20 cellular contexts compared by ENCODE assay signal in genomic region chr13:51557423-51557822, GRCh38. TPM values are rescaled to one million over a fixed set of nuclear protein-coding genes. Genes with fewer than 3 reads are reported as not detected.
DNase-seq lines count a peak whose midpoint lies in the region; ATAC-seq and TF ChIP-seq lines count a peak whose summit lies in the region.
"Had no signal": no experiment of that assay in that cellular context is flagged by ENCODE, and none has a peak within 500 bp of the region (broad histone marks: within the 10 kb centered on the region; RNA-seq: fewer than 3 reads in every experiment).

No MANE protein-coding gene starts in this region.

- no peak for TF ChIP-seq CTCF in MCF 10A (IDR thresholded peaks at IDR 0.05; ENCODE audit: unreplicated experiment)
- no peak for TF ChIP-seq CTCF in breast epithelium (IDR thresholded peaks at IDR 0.05)
- TF ChIP-seq CTCF in foreskin keratinocyte (conservative IDR thresholded peaks at IDR 0.05) = no peak
- TF ChIP-seq CTCF in vagina (IDR thresholded peaks at IDR 0.05) = no peak
- no peak for TF ChIP-seq CTCF in stomach (IDR thresholded peaks at IDR 0.05)

- H3K27me3 ChIP-seq in breast epithelium (no peaks in the 10 kb centered on the region), adipocyte (replicated peaks; ENCODE audit: control insufficient read depth, insufficient read depth, low read length) (no peaks in the 10 kb centered on the region), foreskin keratinocyte (no peaks in the 10 kb centered on the region), vagina (no peaks in the 10 kb centered on the region), stomach (no peaks in the 10 kb centered on the region)
- H3K27me3 ChIP-seq: BLaER1, tibial nerve had no signal

- BruUV-seq in MCF 10A (replicated peaks; lab: Mats Ljungman, UMichigan) = no TSS peak

- H3K9me3 ChIP-seq in breast epithelium = no peaks in the 10 kb centered on the region
- no peaks in the 10 kb centered on the region for H3K9me3 ChIP-seq in adipocyte (ENCODE audit: control insufficient read depth, low read length)
- no peaks in the 10 kb centered on the region for H3K9me3 ChIP-seq in vagina
- no peaks in the 10 kb centered on the region for H3K9me3 ChIP-seq in stomach
- H3K9me3 ChIP-seq: tibial nerve had no signal

- intact Hi-C loops in MCF 10A (cut with micrococcal nuclease) (no loop called here), breast epithelium (cut with DNase I; ENCODE audit: low total_unique reads) (no loop called here), vagina (cut with DNase I) (no loop called here), stomach (cut with DNase I; ENCODE audit: low total_unique reads) (no loop called here)

- peaks cover 39% of the 10 kb centered on the region for H3K4me1 Mint-ChIP-seq in MCF 10A (ENCODE audit: insufficient read depth, unreplicated experiment)

- no peaks in the 10 kb centered on the region for H3K36me3 Mint-ChIP-seq in MCF 10A (ENCODE audit: insufficient read depth, unreplicated experiment)

- H3K27me3 Mint-ChIP-seq in MCF 10A (ENCODE audit: insufficient read depth, unreplicated experiment) = no peaks in the 10 kb centered on the region
- H3K27me3 Mint-ChIP-seq: stimulated activated memory B cell treated with anti-CD40 and anti-IgM and Interleukin-4, amounts not matched to agents 10 μg/mL and 1 μg/mL and 100 μg/mL, for 72 hours had no signal

- TF ChIP-seq POLR2A in breast epithelium (IDR thresholded peaks at IDR 0.05) (no peak), vagina (IDR thresholded peaks at IDR 0.05) (no peak), stomach (IDR thresholded peaks at IDR 0.05) (no peak)

- peak overlapping the region; percentile 53 for H3K4me3 Mint-ChIP-seq in MCF 10A (ENCODE audit: unreplicated experiment)
- H3K4me3 Mint-ChIP-seq: activated T-helper 17 cell treated with anti-CD3 and anti-CD28 coated beads, Interleukin-2, amount 50 U/mL, for 72 hours; GM23338; stimulated activated memory B cell treated with anti-CD40 and anti-IgM and Interleukin-4, amounts not matched to agents 10 μg/mL and 1 μg/mL and 100 μg/mL, for 72 hours had no signal

- H3K4me1 ChIP-seq in breast epithelium (no peaks in the 10 kb centered on the region), adipocyte (ENCODE audit: control insufficient read depth, insufficient read depth, low read length) (peaks cover 12% of the 10 kb centered on the region), foreskin keratinocyte (peaks cover 36% of the 10 kb centered on the region), vagina (peaks cover 24% of the 10 kb centered on the region), stomach (peaks cover 0 to 6% (median 0%) of the 10 kb centered on the region in 4 donors)

- peak overlapping the region; percentile 32 for H3K9ac ChIP-seq in adipocyte (ENCODE audit: low read length)
- H3K9ac ChIP-seq: BLaER1 had no signal

- no peaks in the 10 kb centered on the region for H3K36me3 ChIP-seq in breast epithelium
- no peaks in the 10 kb centered on the region for H3K36me3 ChIP-seq in adipocyte (ENCODE audit: control insufficient read depth, insufficient read depth, low read length, severe bottlenecking)
- no peaks in the 10 kb centered on the region for H3K36me3 ChIP-seq in vagina
- no peaks in the 10 kb centered on the region for H3K36me3 ChIP-seq in stomach
- H3K36me3 ChIP-seq: BLaER1, tibial nerve had no signal

- peak overlapping the region; percentile 69 for H3K27ac Mint-ChIP-seq in MCF 10A (ENCODE audit: low read depth, unreplicated experiment)
- H3K27ac Mint-ChIP-seq: activated T-helper 17 cell treated with anti-CD3 and anti-CD28 coated beads, Interleukin-2, amount 50 U/mL, for 72 hours; GM23338; stimulated activated memory B cell treated with anti-CD40 and anti-IgM and Interleukin-4, amounts not matched to agents 10 μg/mL and 1 μg/mL and 100 μg/mL, for 72 hours had no signal

- H3K9me3 Mint-ChIP-seq in MCF 10A (ENCODE audit: unreplicated experiment) = no peaks in the 10 kb centered on the region
- H3K9me3 Mint-ChIP-seq: activated T-helper 17 cell treated with anti-CD3 and anti-CD28 coated beads, Interleukin-2, amount 50 U/mL, for 72 hours; GM23338 had no signal

- POLR2A ChIA-PET in MCF 10A (lab: Yijun Ruan, JAX) = interaction anchor here (0.5 to 5.7 kb wide), 23 partner anchors 13 to 160 kb away, joined by 3 to 110 read pairs (median 6); partner anchors contain the start of gene INTS6

- no peak overlapping the region for H3K4me3 ChIP-seq in breast epithelium
- peak overlapping the region; percentile 64 for H3K4me3 ChIP-seq in adipocyte (ENCODE audit: low read length)
- H3K4me3 ChIP-seq in vagina = no peak overlapping the region
- no peak overlapping the region for H3K4me3 ChIP-seq in stomach
- H3K4me3 ChIP-seq: BLaER1, GM23338, tibial nerve had no signal

- DNase-seq in MCF 10A (ENCODE audit: unreplicated experiment) (no peak), breast epithelium (ENCODE audit: low spot score in 2 of 2) (no peak), adipocyte (ENCODE audit: low read depth) (no peak), foreskin keratinocyte (no peak), vagina (ENCODE audit: extremely low spot score in 2 of 2) (no peak), stomach (no peak), superior temporal gyrus (ENCODE audit: extremely low spot score) (no peak), NCI-H1417 treated with DMSO at 0.1 percent for 48 hours (lab: John Stamatoyannopoulos, UW) (no peak)
- DNase-seq: 8988T; activated CD4-positive, alpha-beta T cell treated with anti-CD3 and anti-CD28 coated beads for 1 hour; glutamatergic neuron; left ventricle myocardium superior; NCI-H146; NCI-H82; T-helper 9 cell had no signal

- peak; percentile 1 for ATAC-seq in foreskin keratinocyte
- ATAC-seq: stimulated activated memory B cell treated with anti-CD40 and anti-IgM and Interleukin-4, amounts not matched to agents 10 μg/mL and 1 μg/mL and 100 μg/mL, for 72 hours had no signal

- CTCF ChIA-PET in MCF 10A (lab: Yijun Ruan, JAX) = interaction anchor here (1.4 kb wide), 1 partner anchor 37 kb away, joined by 4 read pairs; no protein-coding TSS in a partner anchor

- H3K27ac ChIP-seq in breast epithelium (peak overlapping the region in 1 of 2 donors; percentile 52), foreskin keratinocyte (peak overlapping the region; percentile 93), vagina (peak overlapping the region; percentile 48), stomach (no peak overlapping the region)
- H3K27ac ChIP-seq: BLaER1, tibial nerve had no signal

- TF ChIP-seq EP300 in stomach (IDR thresholded peaks at IDR 0.05) = no peak

- 83 to 96% (median 93%) methylated on average over 3 of the region's 3 CpGs for WGBS in stomach, 5 donors

RNA-seq across cellular contexts. Expression of gene WDFY2, which starts 26.8 kb away (rescaled TPM):
- 46.7 and 56.2 TPM in 2 replicates for total RNA-seq in MCF 10A (2022)
- total RNA-seq in breast epithelium = 10 to 100 TPM; 21.0 to 27.7 (median 21.4) TPM
- 21.5 and 23.6 TPM in 2 replicates for total RNA-seq in foreskin keratinocyte
- polyA plus RNA-seq in foreskin keratinocyte = 9.2 and 11.1 TPM in 2 replicates
- total RNA-seq in vagina = 26.3 TPM
- total RNA-seq in stomach = 10 to 100 TPM in 4 of 5 donors, 1 to 10 TPM in 1; 1.4 to 22.6 (median 19.8) TPM
- 1 to 10 TPM; 2.0 to 4.7 (median 4.6) TPM for polyA plus RNA-seq in stomach

Comparison
In these comparisons a context has a peak if more than half of its experiments do, and no peak if none do; other contexts are left out.
1. H3K27ac ChIP-seq: peak in foreskin keratinocyte (single experiment) and vagina (single experiment); none in stomach (0 of 5).